ENCODE assay signal across 14 cellular contexts in the genomic region with DNA sequence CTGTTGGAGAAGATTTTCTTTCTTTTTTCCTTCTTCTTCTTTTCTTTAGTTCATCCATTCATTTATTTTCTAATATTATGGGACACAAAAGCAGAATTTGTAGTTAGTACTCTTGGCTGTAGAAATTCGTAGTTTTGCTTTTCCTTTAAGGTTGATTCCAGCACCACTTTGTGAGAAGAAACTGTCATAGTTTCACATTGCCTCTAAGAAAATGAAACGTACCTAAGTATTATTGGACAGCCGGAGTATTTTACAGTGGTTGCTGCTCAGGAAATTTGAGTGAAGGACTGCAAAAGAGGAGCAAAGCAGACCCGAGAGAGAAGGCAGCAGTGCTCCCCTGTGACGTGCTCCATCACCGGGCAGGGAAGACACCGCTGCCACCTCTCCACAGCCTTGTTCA. TPM values are rescaled to one million over a fixed set of nuclear protein-coding genes. Genes with fewer than 3 reads are reported as not detected.
DNase-seq lines count a peak whose midpoint lies in the region; ATAC-seq and TF ChIP-seq lines count a peak whose summit lies in the region.
"Had no signal": no experiment of that assay in that cellular context is flagged by ENCODE, and none has a peak within 500 bp of the region (broad histone marks: within the 10 kb centered on the region; RNA-seq: fewer than 3 reads in every experiment).

No MANE protein-coding gene starts in this region.

- H3K27ac Mint-ChIP-seq in activated naive CD8-positive, alpha-beta T cell treated with anti-CD3 and anti-CD28 coated beads, Interleukin-2, amount 10 ng/mL, durations not matched to agents 7 days and 5 days = peak overlapping the region; percentile 49
- H3K27ac Mint-ChIP-seq: activated CD4-positive, alpha-beta T cell treated with anti-CD3 and anti-CD28 coated beads, Interleukin-2, amount 10 ng/mL, durations not matched to agents 7 days and 5 days had no signal

- no peaks in the 10 kb centered on the region for H3K4me1 ChIP-seq in hepatocyte (ENCODE audit: insufficient read depth)

- CTCF ChIA-PET in GM10248 (lab: Yijun Ruan, JAX) = interaction anchor here (1.2 to 1.3 kb wide), 2 partner anchors 10 to 58 kb away, joined by 3 to 4 read pairs; no protein-coding TSS in a partner anchor

- no peak overlapping the region for H3K4me2 ChIP-seq in hepatocyte

- POLR2A ChIA-PET in GM10248 (lab: Yijun Ruan, JAX) = no interaction called here
- POLR2A ChIA-PET in activated naive CD8-positive, alpha-beta T cell treated with anti-CD3 and anti-CD28 coated beads, Interleukin-2, amount 10 ng/mL, durations not matched to agents 7 days and 5 days (lab: Charles Lee) = no interaction called here

- no peaks in the 10 kb centered on the region for H3K9me3 ChIP-seq in hepatocyte (ENCODE audit: low read depth)
- H3K9me3 ChIP-seq: stomach had no signal

- ATAC-seq in GM19463 (IDR thresholded peaks at IDR 0.05; ENCODE audit: unreplicated experiment) (peak; percentile 56), HG03045 (IDR thresholded peaks at IDR 0.05; ENCODE audit: unreplicated experiment) (peak; percentile 59)
- no peak for ATAC-seq in activated naive CD8-positive, alpha-beta T cell treated with anti-CD3 and anti-CD28 coated beads, Interleukin-2, amount 10 ng/mL, durations not matched to agents 7 days and 5 days (ENCODE audit: low read depth)

- no peak overlapping the region for H3K27ac ChIP-seq in hepatocyte

- H3K27me3 Mint-ChIP-seq in activated naive CD8-positive, alpha-beta T cell treated with anti-CD3 and anti-CD28 coated beads, Interleukin-2, amount 10 ng/mL, durations not matched to agents 7 days and 5 days = no peaks in the 10 kb centered on the region
- H3K27me3 Mint-ChIP-seq: activated CD4-positive, alpha-beta T cell treated with anti-CD3 and anti-CD28 coated beads, Interleukin-2, amount 10 ng/mL, durations not matched to agents 7 days and 5 days had no signal

- H3K4me3 ChIP-seq in hepatocyte = no peak overlapping the region

- H2AFZ ChIP-seq in hepatocyte = no peak overlapping the region

- no peaks in the 10 kb centered on the region for H3K9me3 Mint-ChIP-seq in activated naive CD8-positive, alpha-beta T cell treated with anti-CD3 and anti-CD28 coated beads, Interleukin-2, amount 10 ng/mL, durations not matched to agents 7 days and 5 days
- H3K9me3 Mint-ChIP-seq: activated CD4-positive, alpha-beta T cell treated with anti-CD3 and anti-CD28 coated beads, Interleukin-2, amount 10 ng/mL, durations not matched to agents 7 days and 5 days had no signal

- no peaks in the 10 kb centered on the region for H3K9me2 ChIP-seq in hepatocyte (replicated peaks; ENCODE audit: insufficient read depth)

- 86% methylated on average over 7 of the region's 7 CpGs for WGBS in hepatocyte (ENCODE audit: low lambda C conversion rate, missing lambda C conversion rate)

- H3K27me3 ChIP-seq in hepatocyte = no peaks in the 10 kb centered on the region
- H3K27me3 ChIP-seq: stomach had no signal

- H3K4me3 Mint-ChIP-seq in activated naive CD8-positive, alpha-beta T cell treated with anti-CD3 and anti-CD28 coated beads, Interleukin-2, amount 10 ng/mL, durations not matched to agents 7 days and 5 days = peak overlapping the region; percentile 64
- H3K4me3 Mint-ChIP-seq: activated CD4-positive, alpha-beta T cell treated with anti-CD3 and anti-CD28 coated beads, Interleukin-2, amount 10 ng/mL, durations not matched to agents 7 days and 5 days had no signal

- no peaks in the 10 kb centered on the region for H3K36me3 ChIP-seq in hepatocyte (replicated peaks; ENCODE audit: insufficient read depth, low read depth)
- H3K36me3 ChIP-seq: stomach had no signal

- TF ChIP-seq CTCF in GM10248 (IDR thresholded peaks at IDR 0.05; ENCODE audit: control extremely low read depth, extremely low read depth, low read depth, missing control alignments) (no peak), hepatocyte (IDR thresholded peaks at IDR 0.05; ENCODE audit: poor library complexity) (no peak)

- DNase-seq in GM10248 (ENCODE audit: extremely low spot score) (peak; percentile 28), NCI-H1694 treated with DMSO at 0.1 percent for 48 hours (lab: John Stamatoyannopoulos, UW) (no peak), hepatocyte (ENCODE audit: low spot score) (no peak), NCI-H748 (lab: John Stamatoyannopoulos, UW; ENCODE audit: unreplicated experiment) (no peak), iPS-NIHi11 (ENCODE audit: low spot score) (no peak)
- DNase-seq in activated naive CD8-positive, alpha-beta T cell treated with anti-CD3 and anti-CD28 coated beads, Interleukin-2, amount 10 ng/mL, durations not matched to agents 7 days and 5 days = no peak
- DNase-seq: activated CD4-positive, alpha-beta T cell treated with anti-CD3 and anti-CD28 coated beads, Interleukin-2, amount 10 ng/mL, durations not matched to agents 7 days and 5 days; C1 segment of cervical spinal cord; NCI-H187; NK-92 treated with Interleukin-12 subunit alpha and Interleukin-12 subunit beta, amount 100 ng/mL, for 24 hours; stimulated activated CD4-positive, alpha-beta T cell treated with anti-CD3 and anti-CD28 coated beads, Interleukin-2, amount 100 ng/mL, for 24 hours; stomach had no signal

- H4K20me1 ChIP-seq in hepatocyte (ENCODE audit: insufficient read depth, poor library complexity, severe bottlenecking) = no peaks in the 10 kb centered on the region

- H3K36me3 Mint-ChIP-seq in activated naive CD8-positive, alpha-beta T cell treated with anti-CD3 and anti-CD28 coated beads, Interleukin-2, amount 10 ng/mL, durations not matched to agents 7 days and 5 days = peaks cover 41% of the 10 kb centered on the region

- H3K4me1 Mint-ChIP-seq in activated naive CD8-positive, alpha-beta T cell treated with anti-CD3 and anti-CD28 coated beads, Interleukin-2, amount 10 ng/mL, durations not matched to agents 7 days and 5 days = peaks cover 44% of the 10 kb centered on the region

- H3K79me2 ChIP-seq in hepatocyte = peaks cover 4% of the 10 kb centered on the region

RNA-seq across cellular contexts. Expression of a gene that starts 48.1 kb away (rescaled TPM):
- total RNA-seq in activated naive CD8-positive, alpha-beta T cell treated with anti-CD3 and anti-CD28 coated beads, Interleukin-2, amount 10 ng/mL, durations not matched to agents 7 days and 5 days = 10 to 100 TPM; 53.2 to 58.0 TPM
- 14.2 and 15.1 TPM in 2 replicates for total RNA-seq in hepatocyte
- polyA plus RNA-seq in hepatocyte = 3.2 and 4.9 TPM in 2 replicates
